ENCODE assay signal across 1 cellular context in the genomic region with DNA sequence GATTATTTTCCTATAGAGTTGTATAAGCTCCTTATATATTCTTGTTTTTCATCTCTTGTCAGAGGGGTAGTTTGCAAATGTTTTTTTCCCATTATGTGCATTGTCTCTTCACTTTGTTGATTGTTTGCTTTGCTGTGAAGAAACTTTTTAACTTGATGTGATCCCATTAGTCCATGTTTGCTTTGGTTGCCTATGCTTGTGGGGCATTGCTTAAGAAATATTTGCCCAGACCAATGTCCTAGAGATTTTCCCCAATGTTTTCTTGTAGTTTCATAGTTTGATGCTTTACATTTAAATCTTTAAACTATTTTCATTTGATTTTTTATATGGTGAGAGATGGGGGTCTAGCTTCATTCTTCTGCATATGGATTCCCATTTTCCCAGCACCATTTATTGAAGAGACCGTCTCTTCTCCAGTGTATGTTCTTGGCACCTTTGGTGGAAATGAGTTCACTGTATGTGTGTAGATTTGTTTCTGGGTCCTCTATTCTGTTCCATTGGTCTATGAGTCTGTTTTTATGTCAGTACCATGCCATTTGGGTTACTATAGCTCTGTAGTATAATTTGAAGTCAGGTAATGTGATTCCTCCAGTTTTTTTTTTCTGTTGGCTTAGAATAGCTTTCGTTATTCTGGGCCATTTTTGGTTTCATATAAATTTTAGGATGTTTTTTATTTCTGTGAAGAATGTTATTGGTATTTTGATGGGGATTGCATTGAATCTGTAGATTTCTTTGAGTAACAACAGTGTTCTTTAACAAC.
A peak's percentile ranks its signal among the peaks of the same experiment; 100 is the strongest.
TF ChIP-seq lines count a peak whose summit lies in the region.

No MANE protein-coding gene starts in this region.

TF ChIP-seq in HepG2, 621 proteins besides CTCF, POLR2A, EP300 and RAD21 (continued from another document and continues in another):
- TF ChIP-seq, protein P1, sequence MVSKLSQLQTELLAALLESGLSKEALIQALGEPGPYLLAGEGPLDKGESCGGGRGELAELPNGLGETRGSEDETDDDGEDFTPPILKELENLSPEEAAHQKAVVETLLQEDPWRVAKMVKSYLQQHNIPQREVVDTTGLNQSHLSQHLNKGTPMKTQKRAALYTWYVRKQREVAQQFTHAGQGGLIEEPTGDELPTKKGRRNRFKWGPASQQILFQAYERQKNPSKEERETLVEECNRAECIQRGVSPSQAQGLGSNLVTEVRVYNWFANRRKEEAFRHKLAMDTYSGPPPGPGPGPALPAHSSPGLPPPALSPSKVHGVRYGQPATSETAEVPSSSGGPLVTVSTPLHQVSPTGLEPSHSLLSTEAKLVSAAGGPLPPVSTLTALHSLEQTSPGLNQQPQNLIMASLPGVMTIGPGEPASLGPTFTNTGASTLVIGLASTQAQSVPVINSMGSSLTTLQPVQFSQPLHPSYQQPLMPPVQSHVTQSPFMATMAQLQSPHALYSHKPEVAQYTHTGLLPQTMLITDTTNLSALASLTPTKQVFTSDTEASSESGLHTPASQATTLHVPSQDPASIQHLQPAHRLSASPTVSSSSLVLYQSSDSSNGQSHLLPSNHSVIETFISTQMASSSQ (IDR thresholded peaks at IDR 0.05; ENCODE audit: low read depth), result 0 out of 2 replicates have a peak, but pooled peaks have one; percentile 42
- TF ChIP-seq, protein P1 (CRISPR knock-in tag; IDR thresholded peaks at IDR 0.05; ENCODE audit: borderline replicate concordance), result no peak; the same call in 1 of the 2 replicates
- TF ChIP-seq MTF1 (CRISPR knock-in tag; IDR thresholded peaks at IDR 0.05) (no peak), SNAPC4 (CRISPR knock-in tag; IDR thresholded peaks at IDR 0.05) (no peak), RFXANK (CRISPR knock-in tag; IDR thresholded peaks at IDR 0.05) (no peak), ZNF292 (CRISPR knock-in tag; IDR thresholded peaks at IDR 0.05; ENCODE audit: borderline replicate concordance, low read depth) (no peak), ISX (CRISPR knock-in tag; conservative IDR thresholded peaks at IDR 0.05) (no peak), HNF4A (CRISPR knock-in tag; IDR thresholded peaks at IDR 0.05) (peak; percentile 80), GRHL1 (CRISPR knock-in tag; conservative IDR thresholded peaks at IDR 0.05) (no peak), AGO2 (optimal IDR thresholded peaks at IDR 0.05; ENCODE audit: low read depth, low read length) (no peak), ZNF589 (CRISPR knock-in tag; conservative IDR thresholded peaks at IDR 0.05) (no peak), KAT2B (IDR thresholded peaks at IDR 0.05; ENCODE audit: borderline replicate concordance, low read depth, low read length) (no peak), TCF12 (IDR thresholded peaks at IDR 0.05) (no peak), TCF12 (CRISPR knock-in tag; IDR thresholded peaks at IDR 0.05) (0 out of 2 replicates have a peak, but pooled peaks have one; percentile 39), NR2F2 (IDR thresholded peaks at IDR 0.05; ENCODE audit: borderline replicate concordance, low read depth) (no peak), IRX3 (CRISPR knock-in tag; IDR thresholded peaks at IDR 0.05; ENCODE audit: borderline replicate concordance, low read depth) (no peak), KLF16 (CRISPR knock-in tag; IDR thresholded peaks at IDR 0.05) (peak in 1 of 2 experiments; percentile 67; a peak in 1 of 4 replicates), CAMTA2 (CRISPR knock-in tag; IDR thresholded peaks at IDR 0.05; ENCODE audit: borderline replicate concordance) (no peak), TEAD2 (CRISPR knock-in tag; IDR thresholded peaks at IDR 0.05) (no peak), ZNF720 (CRISPR knock-in tag; IDR thresholded peaks at IDR 0.05) (no peak), SMAD3 (CRISPR knock-in tag; IDR thresholded peaks at IDR 0.05) (no peak; the same call in 1 of the 2 replicates), HOXA9 (CRISPR knock-in tag; IDR thresholded peaks at IDR 0.05; ENCODE audit: borderline replicate concordance) (no peak), ZNF484 (CRISPR knock-in tag; IDR thresholded peaks at IDR 0.05; ENCODE audit: borderline replicate concordance, low read depth) (no peak), TCF7 (IDR thresholded peaks at IDR 0.05; ENCODE audit: low read depth) (peak; percentile 84), TRIM24 (CRISPR knock-in tag; IDR thresholded peaks at IDR 0.05) (peak; percentile 88), ZFP1 (CRISPR knock-in tag; IDR thresholded peaks at IDR 0.05) (0 out of 2 replicates have a peak, but pooled peaks have one; percentile 31), ZBTB42 (CRISPR knock-in tag; IDR thresholded peaks at IDR 0.05) (no peak), ZNF383 (CRISPR knock-in tag; IDR thresholded peaks at IDR 0.05; ENCODE audit: borderline replicate concordance) (no peak), SMC3 (IDR thresholded peaks at IDR 0.05; ENCODE audit: low read length) (no peak), ZNF282 (IDR thresholded peaks at IDR 0.05; ENCODE audit: partially characterized antibody) (no peak), ZNF124 (CRISPR knock-in tag; IDR thresholded peaks at IDR 0.05) (no peak), CSRNP2 (CRISPR knock-in tag; conservative IDR thresholded peaks at IDR 0.05; ENCODE audit: low read depth) (no peak), ATAD3A (CRISPR knock-in tag; IDR thresholded peaks at IDR 0.05) (no peak), SETDB1 (CRISPR knock-in tag; IDR thresholded peaks at IDR 0.05; ENCODE audit: borderline replicate concordance) (no peak), ZNF703 (CRISPR knock-in tag; IDR thresholded peaks at IDR 0.05; ENCODE audit: borderline replicate concordance) (no peak), HHEX (CRISPR knock-in tag; IDR thresholded peaks at IDR 0.05) (0 out of 2 replicates have a peak, but pooled peaks have one; percentile 30), KMT2A (CRISPR knock-in tag; IDR thresholded peaks at IDR 0.05) (no peak), NONO (IDR thresholded peaks at IDR 0.05) (no peak), NONO (CRISPR knock-in tag; conservative IDR thresholded peaks at IDR 0.05) (no peak), ZNF564 (CRISPR knock-in tag; IDR thresholded peaks at IDR 0.05) (no peak), CENPX (CRISPR knock-in tag; IDR thresholded peaks at IDR 0.05) (no peak)
- TF ChIP-seq, protein P2, sequence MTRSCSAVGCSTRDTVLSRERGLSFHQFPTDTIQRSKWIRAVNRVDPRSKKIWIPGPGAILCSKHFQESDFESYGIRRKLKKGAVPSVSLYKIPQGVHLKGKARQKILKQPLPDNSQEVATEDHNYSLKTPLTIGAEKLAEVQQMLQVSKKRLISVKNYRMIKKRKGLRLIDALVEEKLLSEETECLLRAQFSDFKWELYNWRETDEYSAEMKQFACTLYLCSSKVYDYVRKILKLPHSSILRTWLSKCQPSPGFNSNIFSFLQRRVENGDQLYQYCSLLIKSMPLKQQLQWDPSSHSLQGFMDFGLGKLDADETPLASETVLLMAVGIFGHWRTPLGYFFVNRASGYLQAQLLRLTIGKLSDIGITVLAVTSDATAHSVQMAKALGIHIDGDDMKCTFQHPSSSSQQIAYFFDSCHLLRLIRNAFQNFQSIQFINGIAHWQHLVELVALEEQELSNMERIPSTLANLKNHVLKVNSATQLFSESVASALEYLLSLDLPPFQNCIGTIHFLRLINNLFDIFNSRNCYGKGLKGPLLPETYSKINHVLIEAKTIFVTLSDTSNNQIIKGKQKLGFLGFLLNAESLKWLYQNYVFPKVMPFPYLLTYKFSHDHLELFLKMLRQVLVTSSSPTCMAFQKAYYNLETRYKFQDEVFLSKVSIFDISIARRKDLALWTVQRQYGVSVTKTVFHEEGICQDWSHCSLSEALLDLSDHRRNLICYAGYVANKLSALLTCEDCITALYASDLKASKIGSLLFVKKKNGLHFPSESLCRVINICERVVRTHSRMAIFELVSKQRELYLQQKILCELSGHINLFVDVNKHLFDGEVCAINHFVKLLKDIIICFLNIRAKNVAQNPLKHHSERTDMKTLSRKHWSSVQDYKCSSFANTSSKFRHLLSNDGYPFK (CRISPR knock-in tag; IDR thresholded peaks at IDR 0.05; ENCODE audit: borderline replicate concordance), result no peak
- TF ChIP-seq, protein P3, sequence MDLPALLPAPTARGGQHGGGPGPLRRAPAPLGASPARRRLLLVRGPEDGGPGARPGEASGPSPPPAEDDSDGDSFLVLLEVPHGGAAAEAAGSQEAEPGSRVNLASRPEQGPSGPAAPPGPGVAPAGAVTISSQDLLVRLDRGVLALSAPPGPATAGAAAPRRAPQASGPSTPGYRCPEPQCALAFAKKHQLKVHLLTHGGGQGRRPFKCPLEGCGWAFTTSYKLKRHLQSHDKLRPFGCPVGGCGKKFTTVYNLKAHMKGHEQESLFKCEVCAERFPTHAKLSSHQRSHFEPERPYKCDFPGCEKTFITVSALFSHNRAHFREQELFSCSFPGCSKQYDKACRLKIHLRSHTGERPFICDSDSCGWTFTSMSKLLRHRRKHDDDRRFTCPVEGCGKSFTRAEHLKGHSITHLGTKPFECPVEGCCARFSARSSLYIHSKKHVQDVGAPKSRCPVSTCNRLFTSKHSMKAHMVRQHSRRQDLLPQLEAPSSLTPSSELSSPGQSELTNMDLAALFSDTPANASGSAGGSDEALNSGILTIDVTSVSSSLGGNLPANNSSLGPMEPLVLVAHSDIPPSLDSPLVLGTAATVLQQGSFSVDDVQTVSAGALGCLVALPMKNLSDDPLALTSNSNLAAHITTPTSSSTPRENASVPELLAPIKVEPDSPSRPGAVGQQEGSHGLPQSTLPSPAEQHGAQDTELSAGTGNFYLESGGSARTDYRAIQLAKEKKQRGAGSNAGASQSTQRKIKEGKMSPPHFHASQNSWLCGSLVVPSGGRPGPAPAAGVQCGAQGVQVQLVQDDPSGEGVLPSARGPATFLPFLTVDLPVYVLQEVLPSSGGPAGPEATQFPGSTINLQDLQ (CRISPR knock-in tag; IDR thresholded peaks at IDR 0.05), result no peak
